Comparison of ENCODE assay signal across 21 cellular contexts in the genomic region with DNA sequence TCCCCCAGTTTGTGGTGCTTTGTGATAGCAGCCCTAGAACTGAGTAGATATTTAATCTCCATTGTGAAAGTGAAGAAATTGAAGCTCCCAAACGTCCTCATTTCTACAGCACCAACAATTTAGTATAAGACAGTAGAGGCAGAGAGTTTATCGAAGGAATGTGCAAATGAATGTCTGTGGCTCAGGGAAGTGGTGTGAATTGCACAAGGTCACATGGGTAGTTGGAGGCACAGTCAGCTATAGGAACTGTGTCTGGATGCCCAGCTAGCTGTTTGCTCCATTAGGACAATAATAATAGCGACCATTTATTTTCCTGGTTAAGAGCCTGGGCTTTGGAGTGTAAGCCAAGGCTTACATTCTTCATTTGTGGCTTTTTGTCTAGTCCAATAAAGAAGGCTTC.
DNase-seq lines count a peak whose midpoint lies in the region; ATAC-seq, FAIRE-seq and TF ChIP-seq lines count a peak whose summit lies in the region.
"Had no signal": no experiment of that assay in that cellular context is flagged by ENCODE, and none has a peak within 500 bp of the region (broad histone marks: within the 10 kb centered on the region; RNA-seq: fewer than 3 reads in every experiment).

No MANE protein-coding gene starts in this region.

- H4K8ac ChIP-seq in mesendoderm (ENCODE audit: low read depth, low read length) = no peak overlapping the region

- H3K27me3 Mint-ChIP-seq in astrocyte (ENCODE audit: low read depth, unreplicated experiment) = peaks cover 23% of the 10 kb centered on the region
- H3K27me3 Mint-ChIP-seq in CD8-positive, alpha-beta memory T cell = peaks cover 7 to 61% of the 10 kb centered on the region in 2 donors

- H3K79me2 ChIP-seq in astrocyte (ENCODE audit: insufficient read depth, low read length) = no peaks in the 10 kb centered on the region
- no peaks in the 10 kb centered on the region for H3K79me2 ChIP-seq in mesendoderm (ENCODE audit: control insufficient read depth, insufficient read depth, low read length)

- H3K36me3 ChIP-seq in astrocyte (ENCODE audit: insufficient read depth, low read length) (no peaks in the 10 kb centered on the region), mesendoderm (ENCODE audit: control insufficient read depth, insufficient read depth, low read length) (no peaks in the 10 kb centered on the region)
- H3K36me3 ChIP-seq in CD8-positive, alpha-beta memory T cell (ENCODE audit: insufficient read depth, low read length) = no peaks in the 10 kb centered on the region
- H3K36me3 ChIP-seq: BE2C had no signal

- H3K18ac ChIP-seq in mesendoderm (ENCODE audit: low read length) = no peak overlapping the region

- no peak overlapping the region for H2AFZ ChIP-seq in astrocyte (ENCODE audit: low read depth, low read length)
- H2AFZ ChIP-seq: GM23338 had no signal

- no peaks in the 10 kb centered on the region for H3K9me3 Mint-ChIP-seq in astrocyte (ENCODE audit: unreplicated experiment)
- H3K9me3 Mint-ChIP-seq in CD8-positive, alpha-beta memory T cell = no peaks in the 10 kb centered on the region
- H3K9me3 Mint-ChIP-seq: CD4-positive, CD25-positive, alpha-beta regulatory T cell; GM23338 had no signal

- H4K5ac ChIP-seq in mesendoderm (ENCODE audit: low read length) = no peak overlapping the region

- H3K4me2 ChIP-seq in astrocyte (ENCODE audit: low read length) (no peak overlapping the region), mesendoderm (ENCODE audit: low read length) (no peak overlapping the region)
- H3K4me2 ChIP-seq: GM23338 had no signal

- no peak for TF ChIP-seq CTCF in astrocyte (IDR thresholded peaks at IDR 0.05; ENCODE audit: insufficient read depth, low read depth, low read length)
- TF ChIP-seq CTCF in foreskin keratinocyte (conservative IDR thresholded peaks at IDR 0.05) = no peak

- H3K36me3 Mint-ChIP-seq in astrocyte (ENCODE audit: low read depth, unreplicated experiment) = no peaks in the 10 kb centered on the region
- H3K36me3 Mint-ChIP-seq in CD8-positive, alpha-beta memory T cell = no peaks in the 10 kb centered on the region
- H3K36me3 Mint-ChIP-seq: CD4-positive, CD25-positive, alpha-beta regulatory T cell had no signal

- H3K27ac ChIP-seq in astrocyte (ENCODE audit: low read depth, low read length) = no peak overlapping the region
- H3K27ac ChIP-seq in mesendoderm (ENCODE audit: low read depth, low read length) = no peak overlapping the region
- no peak overlapping the region for H3K27ac ChIP-seq in foreskin keratinocyte
- H3K27ac ChIP-seq in CD8-positive, alpha-beta memory T cell (ENCODE audit: low read depth, low read length) = no peak overlapping the region
- H3K27ac ChIP-seq: HL-60 had no signal

- H3K4me1 ChIP-seq in astrocyte (ENCODE audit: insufficient read depth, low read length) (peaks cover 6% of the 10 kb centered on the region), mesendoderm (ENCODE audit: control insufficient read depth, low read depth, low read length) (no peaks in the 10 kb centered on the region), foreskin keratinocyte (no peaks in the 10 kb centered on the region)
- H3K4me1 ChIP-seq in CD8-positive, alpha-beta memory T cell (ENCODE audit: insufficient read depth, low read length) = no peaks in the 10 kb centered on the region
- H3K4me1 ChIP-seq: BE2C, Caco-2 had no signal

- H2AK5ac ChIP-seq in mesendoderm (ENCODE audit: low read length) = no peak overlapping the region

- POLR2A ChIA-PET in CD8-positive, alpha-beta memory T cell (lab: Charles Lee) = no interaction called here

- no peak for FAIRE-seq in astrocyte (lab: Jason Lieb, UNC)
- FAIRE-seq: D721Med, GM12891, GM18507, H54 had no signal

- no peak overlapping the region for H3K4me3 ChIP-seq in astrocyte (ENCODE audit: insufficient read depth, low read depth, low read length)
- H3K4me3 ChIP-seq in mesendoderm (ENCODE audit: low read length) = no peak overlapping the region
- no peak overlapping the region for H3K4me3 ChIP-seq in CD8-positive, alpha-beta memory T cell (ENCODE audit: low read length)
- H3K4me3 ChIP-seq: GM23338 had no signal

- H2BK120ac ChIP-seq in mesendoderm (ENCODE audit: low read depth, low read length) = no peak overlapping the region

- H2BK15ac ChIP-seq in mesendoderm (replicated peaks; ENCODE audit: low read depth) = no peak overlapping the region

- no peak overlapping the region for H2BK5ac ChIP-seq in mesendoderm (ENCODE audit: low read length)

- no peak overlapping the region for H3K27ac Mint-ChIP-seq in astrocyte (ENCODE audit: unreplicated experiment)
- H3K27ac Mint-ChIP-seq in CD8-positive, alpha-beta memory T cell = no peak overlapping the region
- H3K27ac Mint-ChIP-seq: CD4-positive, CD25-positive, alpha-beta regulatory T cell; GM23338 had no signal

- no peak for ATAC-seq in foreskin keratinocyte
- ATAC-seq in stimulated activated naive CD8-positive, alpha-beta T cell treated with anti-CD3 and anti-CD28 coated beads, Interleukin-15, Interleukin-2, amounts not matched to agents 100 U/mL and 50 U/mL, for 24 hours = no peak
- ATAC-seq: GM23338 had no signal

- no peak overlapping the region for H3K23ac ChIP-seq in mesendoderm (ENCODE audit: low read length)

- no peaks in the 10 kb centered on the region for H3K79me1 ChIP-seq in mesendoderm (ENCODE audit: low read length)

- CTCF ChIA-PET in CD8-positive, alpha-beta memory T cell (lab: Charles Lee) = no interaction called here

- H3K27me3 ChIP-seq in astrocyte (ENCODE audit: insufficient read depth, low read length) = no peaks in the 10 kb centered on the region
- H3K27me3 ChIP-seq in mesendoderm (ENCODE audit: insufficient read depth, low read length, poor library complexity) = no peaks in the 10 kb centered on the region
- peaks cover 9% of the 10 kb centered on the region for H3K27me3 ChIP-seq in foreskin keratinocyte
- peaks cover 5% of the 10 kb centered on the region for H3K27me3 ChIP-seq in CD8-positive, alpha-beta memory T cell (ENCODE audit: insufficient read depth, low read length, poor library complexity, severe bottlenecking)
- H3K27me3 ChIP-seq: BE2C had no signal

- H4K20me1 ChIP-seq in astrocyte (ENCODE audit: insufficient read depth, low read length) = no peaks in the 10 kb centered on the region

- H3K56ac ChIP-seq in mesendoderm (ENCODE audit: low read length) = no peak overlapping the region

- H3K4ac ChIP-seq in mesendoderm (ENCODE audit: low read depth, low read length) = no peak overlapping the region

- no peak overlapping the region for H3K4me3 Mint-ChIP-seq in astrocyte (ENCODE audit: unreplicated experiment)
- no peak overlapping the region for H3K4me3 Mint-ChIP-seq in CD8-positive, alpha-beta memory T cell
- H3K4me3 Mint-ChIP-seq: CD4-positive, CD25-positive, alpha-beta regulatory T cell; GM23338 had no signal

- WGBS in mesendoderm (ENCODE audit: extremely low coverage, insufficient coverage, low lambda C conversion rate) = no CpG with 5 or more reads among the region's 3 CpGs

- H3K9me3 ChIP-seq in astrocyte (ENCODE audit: insufficient read depth, low read depth, low read length) = no peaks in the 10 kb centered on the region
- H3K9me3 ChIP-seq in CD8-positive, alpha-beta memory T cell (ENCODE audit: low read length) = no peaks in the 10 kb centered on the region
- H3K9me3 ChIP-seq: BE2C, Caco-2 had no signal

- H3K4me1 Mint-ChIP-seq in astrocyte (ENCODE audit: low read depth, unreplicated experiment) = peaks cover 13% of the 10 kb centered on the region
- H3K4me1 Mint-ChIP-seq in CD8-positive, alpha-beta memory T cell = peaks cover 3 to 12% (median 9%) of the 10 kb centered on the region in 3 donors
- H3K4me1 Mint-ChIP-seq: GM23338 had no signal

- no peak overlapping the region for H3K9ac ChIP-seq in astrocyte (ENCODE audit: low read length)
- H3K9ac ChIP-seq in mesendoderm (ENCODE audit: low read length) = no peak overlapping the region

- DNase-seq in AG20443 (ENCODE audit: low spot score) (peak; percentile 24), astrocyte (ENCODE audit: low read depth) (peak; percentile 8), mesendoderm (peak; percentile 14), foreskin keratinocyte (no peak), GM19240 (ENCODE audit: insufficient read length, low spot score) (no peak)
- no peak for DNase-seq in CD8-positive, alpha-beta memory T cell
- DNase-seq in stimulated activated naive CD8-positive, alpha-beta T cell treated with anti-CD3 and anti-CD28 coated beads, Interleukin-15, Interleukin-2, amounts not matched to agents 100 U/mL and 50 U/mL, for 24 hours = no peak
- DNase-seq: 8988T; BE2C; C1 segment of cervical spinal cord; Caco-2; CD4-positive, CD25-positive, alpha-beta regulatory T cell; DMS79 treated with DMSO at 0.1 percent for 48 hours; EL; HCEC 1CT had no signal

Comparison
In these comparisons a context has a peak if more than half of its experiments do, and no peak if none do; other contexts are left out.
1. DNase-seq: peak in AG20443 (single experiment), astrocyte (single experiment) and mesendoderm (single experiment); none in foreskin keratinocyte (0 of 2), CD8-positive, alpha-beta memory T cell (0 of 5), GM19240 (single experiment) and stimulated activated naive CD8-positive, alpha-beta T cell treated with anti-CD3 and anti-CD28 coated beads, Interleukin-15, Interleukin-2, amounts not matched to agents 100 U/mL and 50 U/mL, for 24 hours (single experiment).